10 cellular contexts compared by ENCODE assay signal in the genomic region with DNA sequence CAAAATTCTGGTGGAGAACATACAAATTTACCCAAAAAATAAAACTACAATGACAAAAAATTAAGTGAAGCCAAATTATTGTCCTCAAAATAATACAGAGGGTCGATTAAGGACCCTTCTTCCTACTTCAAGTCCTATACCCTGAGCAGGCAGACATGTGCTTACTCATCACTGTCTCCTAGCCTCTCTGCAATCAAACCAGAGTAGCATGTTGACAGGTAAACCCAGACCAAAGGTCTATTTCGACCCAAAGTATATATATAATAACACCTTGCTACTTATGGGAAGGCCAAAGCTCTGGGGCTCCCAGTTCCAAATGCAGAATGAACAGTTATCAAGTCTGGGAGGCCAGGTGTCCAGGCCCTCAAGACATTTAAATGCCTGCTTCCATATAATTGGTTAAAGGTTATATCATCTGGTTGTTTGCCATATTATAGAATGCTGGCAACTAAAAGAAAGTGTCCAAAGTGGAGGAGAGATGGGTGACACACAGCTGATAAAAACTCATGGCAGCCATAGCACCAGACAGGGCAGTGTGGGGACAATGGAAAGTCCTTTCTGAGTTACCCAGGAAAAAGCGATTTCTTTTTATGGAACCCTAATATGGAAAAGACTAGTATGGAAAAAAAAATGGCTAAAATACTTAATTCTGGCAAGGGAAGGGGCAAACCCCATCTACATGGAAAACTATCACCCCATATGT. TPM values are rescaled to one million over a fixed set of nuclear protein-coding genes. Genes with fewer than 3 reads are reported as not detected.
DNase-seq lines count a peak whose midpoint lies in the region; ATAC-seq, FAIRE-seq and TF ChIP-seq lines count a peak whose summit lies in the region.
"Had no signal": no experiment of that assay in that cellular context is flagged by ENCODE, and none has a peak within 500 bp of the region (broad histone marks: within the 10 kb centered on the region; RNA-seq: fewer than 3 reads in every experiment).

No MANE protein-coding gene starts in this region.

- TF ChIP-seq POLR2A in A549 (IDR thresholded peaks at IDR 0.05; ENCODE audit: low read length): no peak

- BruUV-seq in A673 (replicated peaks; lab: Mats Ljungman, UMichigan): no TSS peak

- peaks cover 21% of the 10 kb centered on the region for H3K4me1 ChIP-seq in A549
- peaks cover 4% of the 10 kb centered on the region for H3K4me1 ChIP-seq in A673 (ENCODE audit: insufficient read depth, low read length, poor library complexity, severe bottlenecking)

- DNase-seq in A549 (ENCODE audit: low read depth in 1 of 2, low spot score in 1 of 2) (no peak), left colon (no peak), A673 (ENCODE audit: low spot score) (no peak), SHP77 (lab: John Stamatoyannopoulos, UW) (no peak)
- no peak for DNase-seq in stimulated activated CD4-positive, alpha-beta T cell treated with anti-CD3 and anti-CD28 coated beads, Interleukin-15, amount 100 ng/mL, for 24 hours
- no peak for DNase-seq in stimulated activated CD4-positive, alpha-beta T cell treated with anti-CD3 and anti-CD28 coated beads, Interleukin-2, amount 100 ng/mL, for 48 hours
- DNase-seq: uterus had no signal

- no peak for FAIRE-seq in A549 (lab: Jason Lieb, UNC)

- intact Hi-C loops in left colon (cut with DNase I, micrococcal nuclease) (no loop called here), A673 (cut with micrococcal nuclease; ENCODE audit: unreplicated experiment) (no loop called here)

- peaks cover 8% of the 10 kb centered on the region for H3K36me3 ChIP-seq in A673 (ENCODE audit: insufficient read depth, low read length, poor library complexity, severe bottlenecking)
- H3K36me3 ChIP-seq: uterus had no signal

- POLR2A ChIA-PET in A549 (lab: Yijun Ruan, JAX): no interaction called here
- POLR2A ChIA-PET in A673 (lab: Charles Lee; ENCODE audit: low non-redundant PET): no interaction called here

- H3K27ac ChIP-seq in A549 (no peak overlapping the region), A673 (ENCODE audit: low read depth, low read length, poor library complexity, severe bottlenecking) (no peak overlapping the region)
- H3K27ac ChIP-seq: C4-2B, uterus had no signal

- H3K4me3 ChIP-seq in A549: no peak overlapping the region
- H3K4me3 ChIP-seq in A673 (ENCODE audit: low read depth, low read length, poor library complexity, severe bottlenecking): no peak overlapping the region
- H3K4me3 ChIP-seq: uterus had no signal

- peak overlapping the region; percentile 33; the same call in 2 of the 3 replicates for H3K4me2 ChIP-seq in A549

- 80% methylated on average over 3 of the region's 3 CpGs for WGBS in A549 (ENCODE audit: missing lambda C conversion rate)

- TF ChIP-seq RAD21 in A549 (conservative IDR thresholded peaks at IDR 0.05 in 1 of 2, IDR thresholded peaks at IDR 0.05 in 1 of 2): no peak

- no peak for TF ChIP-seq EP300 in A549 (IDR thresholded peaks at IDR 0.05)

- no peak for ATAC-seq in A549
- peak; percentile 18 for ATAC-seq in GM18868 (IDR thresholded peaks at IDR 0.05; ENCODE audit: unreplicated experiment)
- peak; percentile 14 for ATAC-seq in HG03442 (IDR thresholded peaks at IDR 0.05; ENCODE audit: unreplicated experiment)
- peak; percentile 51 for ATAC-seq in left colon

- CTCF ChIA-PET in A549 (lab: Yijun Ruan, JAX) (interaction anchor here (0.6 kb wide), 1 partner anchor 203 kb away, joined by 3 read pairs; no protein-coding TSS in a partner anchor), A673 (lab: Charles Lee) (no interaction called here)

- H3K27me3 ChIP-seq in A673 (replicated peaks; ENCODE audit: insufficient read depth, low read depth, low read length, poor library complexity): no peaks in the 10 kb centered on the region
- H3K27me3 ChIP-seq: uterus had no signal

- H3K9me3 ChIP-seq in A549 (no peaks in the 10 kb centered on the region), A673 (ENCODE audit: low read depth, low read length, poor library complexity, severe bottlenecking) (no peaks in the 10 kb centered on the region)
- H3K9me3 ChIP-seq: uterus had no signal

- TF ChIP-seq CTCF in A549 (IDR thresholded peaks at IDR 0.05) (no peak), A673 (conservative IDR thresholded peaks at IDR 0.05; ENCODE audit: low read depth, low read length) (no peak)

TF ChIP-seq in A549, 52 proteins besides CTCF, POLR2A, EP300 and RAD21:
- TF ChIP-seq HOXB5 (CRISPR knock-in tag; IDR thresholded peaks at IDR 0.05): no peak
- TF ChIP-seq EHMT2 (IDR thresholded peaks at IDR 0.05; ENCODE audit: low read depth): no peak
- TF ChIP-seq NPAS2 (CRISPR knock-in tag; IDR thresholded peaks at IDR 0.05; ENCODE audit: borderline replicate concordance): no peak
- TF ChIP-seq CEBPB (IDR thresholded peaks at IDR 0.05): no peak
- TF ChIP-seq CBX8 (IDR thresholded peaks at IDR 0.05): no peak
- TF ChIP-seq TP53 (CRISPR knock-in tag; IDR thresholded peaks at IDR 0.05): no peak
- TF ChIP-seq BHLHE40 (IDR thresholded peaks at IDR 0.05; ENCODE audit: low read depth, low read length): no peak
- no peak for TF ChIP-seq CHD4 (IDR thresholded peaks at IDR 0.05; ENCODE audit: borderline replicate concordance)
- no peak for TF ChIP-seq RCOR1 (IDR thresholded peaks at IDR 0.05; ENCODE audit: low read depth, low read length)
- TF ChIP-seq FOSL2 (IDR thresholded peaks at IDR 0.05): no peak
- no peak for TF ChIP-seq FOSL2 (CRISPR knock-in tag; IDR thresholded peaks at IDR 0.05)
- TF ChIP-seq FOXS1 (CRISPR knock-in tag; IDR thresholded peaks at IDR 0.05): no peak
- no peak for TF ChIP-seq ESRRA (IDR thresholded peaks at IDR 0.05; ENCODE audit: borderline replicate concordance, low read length)
- no peak for TF ChIP-seq SREBF2 (IDR thresholded peaks at IDR 0.05)
- no peak for TF ChIP-seq MAZ (IDR thresholded peaks at IDR 0.05; ENCODE audit: borderline replicate concordance, low read depth, low read length)
- TF ChIP-seq RFX5 (IDR thresholded peaks at IDR 0.05): no peak
- no peak for TF ChIP-seq JUNB (IDR thresholded peaks at IDR 0.05)

RNA-seq across cellular contexts. Expression of gene N4BP1, which starts 53.6 kb away (rescaled TPM):
- 18.4 and 20.4 TPM in 2 replicates for polyA plus RNA-seq in A549 (2011; rRNA removed)
- 5.8 and 7.3 TPM in 2 replicates for polyA plus RNA-seq in A549 (2012; cell fraction: cytosol; rRNA removed)
- polyA plus RNA-seq in A549 (2012; cell fraction: nucleus; rRNA removed): 14.0 and 14.8 TPM in 2 replicates
- 12.6 to 14.4 TPM (median 14.1 TPM) in 3 replicates for polyA plus RNA-seq in A549 (2017; fragmentation: RNase III; extraction: RNeasy Plus Mini Kit Qiagen cat#74134 plus additional on column Dnase treatment)
- 12.1 and 12.8 TPM in 2 replicates for polyA minus RNA-seq in A549 (2011; rRNA and poly(A)+ RNA removed)
- 10 to 100 TPM; 36.4 to 42.3 TPM for total RNA-seq in left colon
- 26.5 and 27.2 TPM in 2 replicates for total RNA-seq in A673 (2021)

Comparison
In these comparisons a context has a peak if more than half of its experiments do, and no peak if none do; other contexts are left out.
1. ATAC-seq: peak in GM18868 (single experiment), HG03442 (single experiment) and left colon (single experiment); none in A549 (0 of 2).